ENCODE assay signal across 8 cellular contexts in genomic region chr17:77888242-77889134, GRCh38.
DNase-seq lines count a peak whose midpoint lies in the region; ATAC-seq and TF ChIP-seq lines count a peak whose summit lies in the region.

No MANE protein-coding gene starts in this region.

- no peak for TF ChIP-seq CTCF in GM06990 (IDR thresholded peaks at IDR 0.05; ENCODE audit: insufficient read depth, low read length, poor library complexity, severe bottlenecking)
- TF ChIP-seq CTCF in retinal pigment epithelial cell (conservative IDR thresholded peaks at IDR 0.05; ENCODE audit: low read depth, low read length): no peak

- no peaks in the 10 kb centered on the region for H3K36me3 ChIP-seq in GM06990 (ENCODE audit: control insufficient read depth, insufficient read depth, low read length)

- H3K27me3 Mint-ChIP-seq in activated T-helper 1 cell treated with anti-CD3 and anti-CD28 coated beads, Interleukin-12 subunit alpha, Interleukin-12 subunit beta, Interleukin-2, Interleukin-4 antibody, amounts not matched to agents 30 ng/mL and 10 ng/mL and 1 ng/mL, durations not matched to agents 14 hours and 24 hours and 36 hours (ENCODE audit: insufficient read depth): peaks cover 63% of the 10 kb centered on the region

- ATAC-seq in sciatic nerve: no peak
- ATAC-seq in GM21619 (IDR thresholded peaks at IDR 0.05; ENCODE audit: unreplicated experiment): no peak

- H3K27me3 ChIP-seq in GM06990 (replicated peaks; ENCODE audit: control insufficient read depth, insufficient read depth, low read length): peaks cover 3% of the 10 kb centered on the region

- no peaks in the 10 kb centered on the region for H3K9me3 Mint-ChIP-seq in activated T-helper 1 cell treated with anti-CD3 and anti-CD28 coated beads, Interleukin-12 subunit alpha, Interleukin-12 subunit beta, Interleukin-2, Interleukin-4 antibody, amounts not matched to agents 30 ng/mL and 10 ng/mL and 1 ng/mL, durations not matched to agents 14 hours and 24 hours and 36 hours

- intact Hi-C loops in activated T-helper 1 cell treated with anti-CD3 and anti-CD28 coated beads, Interleukin-12 subunit alpha, Interleukin-12 subunit beta, Interleukin-2, Interleukin-4 antibody, amounts not matched to agents 30 ng/mL and 10 ng/mL and 1 ng/mL, durations not matched to agents 14 hours and 24 hours and 36 hours (cut with micrococcal nuclease): loop anchor here (5.0 to 10.0 kb wide), 2 partner anchors 124 to 554 kb away; no protein-coding TSS in a partner anchor
- intact Hi-C loops in cardiac septum (cut with DNase I) (no loop called here), sciatic nerve (cut with DNase I) (no loop called here)

- H3K4me3 Mint-ChIP-seq in activated T-helper 1 cell treated with anti-CD3 and anti-CD28 coated beads, Interleukin-12 subunit alpha, Interleukin-12 subunit beta, Interleukin-2, Interleukin-4 antibody, amounts not matched to agents 30 ng/mL and 10 ng/mL and 1 ng/mL, durations not matched to agents 14 hours and 24 hours and 36 hours: peak overlapping the region; percentile 74

- H3K36me3 Mint-ChIP-seq in activated T-helper 1 cell treated with anti-CD3 and anti-CD28 coated beads, Interleukin-12 subunit alpha, Interleukin-12 subunit beta, Interleukin-2, Interleukin-4 antibody, amounts not matched to agents 30 ng/mL and 10 ng/mL and 1 ng/mL, durations not matched to agents 14 hours and 24 hours and 36 hours (ENCODE audit: low read depth): peaks cover 4% of the 10 kb centered on the region

- DNase-seq in GM06990 (ENCODE audit: extremely low read depth, insufficient read length): no peak
- no peak for DNase-seq in activated T-helper 1 cell treated with anti-CD3 and anti-CD28 coated beads, Interleukin-12 subunit alpha, Interleukin-12 subunit beta, Interleukin-2, Interleukin-4 antibody, amounts not matched to agents 30 ng/mL and 10 ng/mL and 1 ng/mL, durations not matched to agents 14 hours and 24 hours and 36 hours (ENCODE audit: low spot score)
- DNase-seq in cardiac septum (ENCODE audit: low spot score): peak; percentile 17
- DNase-seq in retinal pigment epithelial cell (ENCODE audit: low read depth): no peak
- no peak for DNase-seq in sciatic nerve (ENCODE audit: low spot score)
- no peak for DNase-seq in mucosa of gallbladder (ENCODE audit: low spot score)
- DNase-seq in activated CD4-positive, CD25-positive, alpha-beta regulatory T cell (lab: John Stamatoyannopoulos, UW): no peak

- H3K4me3 ChIP-seq in GM06990 (replicated peaks; ENCODE audit: low read depth, low read length) (peak overlapping the region; percentile 25; the same call in 1 of the 2 replicates), retinal pigment epithelial cell (ENCODE audit: low read length) (peak overlapping the region; percentile 44)

- H3K27ac Mint-ChIP-seq in activated T-helper 1 cell treated with anti-CD3 and anti-CD28 coated beads, Interleukin-12 subunit alpha, Interleukin-12 subunit beta, Interleukin-2, Interleukin-4 antibody, amounts not matched to agents 30 ng/mL and 10 ng/mL and 1 ng/mL, durations not matched to agents 14 hours and 24 hours and 36 hours: no peak overlapping the region

- H3K4me1 Mint-ChIP-seq in activated T-helper 1 cell treated with anti-CD3 and anti-CD28 coated beads, Interleukin-12 subunit alpha, Interleukin-12 subunit beta, Interleukin-2, Interleukin-4 antibody, amounts not matched to agents 30 ng/mL and 10 ng/mL and 1 ng/mL, durations not matched to agents 14 hours and 24 hours and 36 hours (ENCODE audit: low read depth): peaks cover 52% of the 10 kb centered on the region
